Comparison of ENCODE assay signal across 19 cellular contexts in the genomic region with DNA sequence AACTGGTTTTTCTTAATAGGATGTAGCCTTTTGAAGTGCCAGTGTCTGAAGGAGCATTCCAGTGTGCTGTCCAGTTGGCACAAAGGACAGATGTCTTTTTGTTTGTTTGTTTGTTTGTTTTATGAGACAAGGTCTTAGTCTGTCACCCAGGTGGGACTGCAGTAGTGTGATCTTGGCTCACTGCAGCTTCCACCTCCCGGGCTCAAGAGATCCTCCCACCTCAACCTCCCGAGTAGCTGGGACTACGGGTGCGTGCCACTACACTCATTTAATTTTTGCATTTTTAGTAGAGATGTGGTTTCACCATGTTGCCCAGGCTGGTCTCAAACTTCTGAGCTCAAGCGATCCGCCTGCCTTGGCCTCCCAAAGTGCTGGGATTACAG. TPM values are rescaled to one million over a fixed set of nuclear protein-coding genes. Genes with fewer than 3 reads are reported as not detected.
DNase-seq lines count a peak whose midpoint lies in the region; ATAC-seq and TF ChIP-seq lines count a peak whose summit lies in the region.
"Had no signal": no experiment of that assay in that cellular context is flagged by ENCODE, and none has a peak within 500 bp of the region (broad histone marks: within the 10 kb centered on the region; RNA-seq: fewer than 3 reads in every experiment).

No MANE protein-coding gene starts in this region.

- H3K4me1 ChIP-seq in mammary epithelial cell (ENCODE audit: insufficient read depth, low read length) (peaks cover 30% of the 10 kb centered on the region), breast epithelium (no peaks in the 10 kb centered on the region), PC-9 (replicated peaks; ENCODE audit: insufficient read depth) (peaks cover 80% of the 10 kb centered on the region), hepatocyte (ENCODE audit: insufficient read depth) (peaks cover 36% of the 10 kb centered on the region), gastrocnemius medialis (peaks cover 36 to 74% of the 10 kb centered on the region in 2 donors)

- 98% methylated on average over 6 of the region's 6 CpGs for WGBS in mammary epithelial cell (ENCODE audit: low coverage, missing lambda C conversion rate)
- 94% methylated on average over 6 of the region's 6 CpGs for WGBS in hepatocyte (ENCODE audit: low lambda C conversion rate, missing lambda C conversion rate)

- H2AFZ ChIP-seq in mammary epithelial cell (ENCODE audit: low read depth, low read length) (no peak overlapping the region), PC-9 (no peak overlapping the region), hepatocyte (no peak overlapping the region)

- DNase-seq in mammary epithelial cell (no peak), breast epithelium (ENCODE audit: low spot score in 2 of 2) (no peak), PC-9 (no peak), hepatocyte (ENCODE audit: low spot score) (no peak), gastrocnemius medialis (no peak), NAMALWA (ENCODE audit: low spot score) (no peak), superior temporal gyrus (ENCODE audit: extremely low spot score) (no peak), iPS-NIHi11 (ENCODE audit: low spot score) (no peak)
- DNase-seq: DMS79; Karpas-422; NCI-H1092; NCI-H2081; NCI-H2171 treated with DMSO at 0.1 percent for 48 hours; NCI-H446 treated with DMSO at 0.1 percent for 48 hours; NK-92 treated with Interleukin-12 subunit alpha and Interleukin-12 subunit beta, amount 100 ng/mL, for 24 hours; SHP77 had no signal

- H3K27me3 ChIP-seq in mammary epithelial cell (ENCODE audit: insufficient read depth, low read length) = no peaks in the 10 kb centered on the region
- no peaks in the 10 kb centered on the region for H3K27me3 ChIP-seq in breast epithelium
- no peaks in the 10 kb centered on the region for H3K27me3 ChIP-seq in PC-9 (ENCODE audit: insufficient read depth, low read depth)
- no peaks in the 10 kb centered on the region for H3K27me3 ChIP-seq in hepatocyte
- H3K27me3 ChIP-seq in gastrocnemius medialis = no peaks in the 10 kb centered on the region
- H3K27me3 ChIP-seq: BLaER1 treated with 17β-estradiol and CSF1 and Interleukin-3, amounts not matched to agents 10 nM and 100 nM had no signal

- no peak for ATAC-seq in gastrocnemius medialis

- H3K36me3 ChIP-seq in mammary epithelial cell (ENCODE audit: insufficient read depth, low read length) (no peaks in the 10 kb centered on the region), breast epithelium (no peaks in the 10 kb centered on the region), PC-9 (ENCODE audit: low read depth) (no peaks in the 10 kb centered on the region), hepatocyte (replicated peaks; ENCODE audit: insufficient read depth, low read depth) (no peaks in the 10 kb centered on the region), gastrocnemius medialis (no peaks in the 10 kb centered on the region)

- in situ Hi-C loops in mammary epithelial cell (cut with MboI; ENCODE audit: low sequenced_read_pairs in 2 of 2) (no loop called here), gastrocnemius medialis (cut with MboI; ENCODE audit: low sequenced_read_pairs in 4 of 4) (no loop called here)

- H3K9ac ChIP-seq in mammary epithelial cell (ENCODE audit: insufficient read depth, low read length) = no peak overlapping the region
- H3K9ac ChIP-seq: BLaER1 treated with 17β-estradiol and CSF1 and Interleukin-3, amounts not matched to agents 10 nM and 100 nM had no signal

- TF ChIP-seq POLR2A in breast epithelium (IDR thresholded peaks at IDR 0.05) (no peak), gastrocnemius medialis (IDR thresholded peaks at IDR 0.05) (no peak)

- intact Hi-C loops in mammary epithelial cell (cut with micrococcal nuclease) = no loop called here
- intact Hi-C loops in breast epithelium (cut with DNase I; ENCODE audit: low total_unique reads) = no loop called here
- intact Hi-C loops in PC-9 (cut with micrococcal nuclease; ENCODE audit: unreplicated experiment) = no loop called here
- intact Hi-C loops in gastrocnemius medialis (cut with DNase I; ENCODE audit: low total_unique reads) = no loop called here

- POLR2A ChIA-PET in PC-9 (lab: Charles Lee; ENCODE audit: unreplicated experiment) = interaction anchor here (0.7 to 1.2 kb wide), 2 partner anchors 28 to 566 kb away, joined by 4 read pairs; partner anchors contain the start of gene CDS2

- no peaks in the 10 kb centered on the region for H3K9me2 ChIP-seq in PC-9 (ENCODE audit: insufficient read depth)
- no peaks in the 10 kb centered on the region for H3K9me2 ChIP-seq in hepatocyte (replicated peaks; ENCODE audit: insufficient read depth)

- H3K27ac ChIP-seq in mammary epithelial cell (ENCODE audit: insufficient read depth, low read depth, low read length) (peak overlapping the region; percentile 53), breast epithelium (no peak overlapping the region), PC-9 (peak overlapping the region; percentile 98), hepatocyte (peak overlapping the region; percentile 89), gastrocnemius medialis (peak overlapping the region; percentile 84 to 89 (median 87))
- H3K27ac ChIP-seq: BLaER1 treated with 17β-estradiol and CSF1 and Interleukin-3, amounts not matched to agents 10 nM and 100 nM; HL-60; SK-N-MC had no signal

- peaks cover 72% of the 10 kb centered on the region for H3K79me2 ChIP-seq in mammary epithelial cell (ENCODE audit: insufficient read depth, low read length)
- peaks cover 77% of the 10 kb centered on the region for H3K79me2 ChIP-seq in PC-9 (ENCODE audit: low read depth)
- peaks cover 81% of the 10 kb centered on the region for H3K79me2 ChIP-seq in hepatocyte

- TF ChIP-seq CTCF in mammary epithelial cell (conservative IDR thresholded peaks at IDR 0.05 in 1 of 2, IDR thresholded peaks at IDR 0.05 in 1 of 2; ENCODE audit: extremely low read depth in 1 of 2, insufficient read depth in 1 of 2, low read depth in 1 of 2, low read length in 2 of 2) (no peak), breast epithelium (IDR thresholded peaks at IDR 0.05) (no peak), PC-9 (conservative IDR thresholded peaks at IDR 0.05) (no peak), hepatocyte (IDR thresholded peaks at IDR 0.05; ENCODE audit: poor library complexity) (no peak), gastrocnemius medialis (IDR thresholded peaks at IDR 0.05 in 4 of 5, conservative IDR thresholded peaks at IDR 0.05 in 1 of 5) (no peak)

- BruUV-seq in mammary epithelial cell (replicated peaks; lab: Mats Ljungman, UMichigan) = no TSS peak
- no TSS peak for BruUV-seq in PC-9 (replicated peaks; lab: Mats Ljungman, UMichigan)

- H4K20me1 ChIP-seq in mammary epithelial cell (ENCODE audit: insufficient read depth, low read length) (no peaks in the 10 kb centered on the region), PC-9 (ENCODE audit: insufficient read depth) (no peaks in the 10 kb centered on the region), hepatocyte (ENCODE audit: insufficient read depth, poor library complexity, severe bottlenecking) (peaks cover 4% of the 10 kb centered on the region)

- H3F3A ChIP-seq in PC-9 (ENCODE audit: insufficient read depth, low read depth) = peaks cover 53% of the 10 kb centered on the region

- CTCF ChIA-PET in mammary epithelial cell (lab: Charles Lee; ENCODE audit: low non-redundant PET) (no interaction called here), PC-9 (lab: Charles Lee) (interaction anchor here (1.5 kb wide), 1 partner anchor 28 kb away, joined by 16 read pairs; the partner anchor contains the start of gene CDS2)

- H3K4me2 ChIP-seq in mammary epithelial cell (ENCODE audit: insufficient read depth, low read depth, low read length) (peak overlapping the region; percentile 49), PC-9 (peak overlapping the region; percentile 61), hepatocyte (no peak overlapping the region)
- H3K4me2 ChIP-seq: BLaER1 treated with 17β-estradiol and CSF1 and Interleukin-3, amounts not matched to agents 10 nM and 100 nM had no signal

- H3K9me3 ChIP-seq in mammary epithelial cell (replicated peaks; ENCODE audit: insufficient read depth, low read length) = no peaks in the 10 kb centered on the region
- no peaks in the 10 kb centered on the region for H3K9me3 ChIP-seq in breast epithelium
- H3K9me3 ChIP-seq in PC-9 (ENCODE audit: insufficient read depth, low read depth) = no peaks in the 10 kb centered on the region
- H3K9me3 ChIP-seq in hepatocyte (ENCODE audit: low read depth) = no peaks in the 10 kb centered on the region
- no peaks in the 10 kb centered on the region for H3K9me3 ChIP-seq in gastrocnemius medialis

- dilution Hi-C loops in mammary epithelial cell (cut with HindIII; ENCODE audit: low sequenced_read_pairs) = no loop called here

- H3K4me3 ChIP-seq in mammary epithelial cell (replicated peaks in 1 of 3; ENCODE audit: insufficient read depth in 1 of 3, low read depth in 2 of 3, low read length in 3 of 3) (no peak overlapping the region), breast epithelium (no peak overlapping the region), PC-9 (peak overlapping the region; percentile 13; the same call in 1 of the 2 replicates), hepatocyte (no peak overlapping the region), gastrocnemius medialis (no peak overlapping the region)
- H3K4me3 ChIP-seq: BLaER1 treated with 17β-estradiol and CSF1 and Interleukin-3, amounts not matched to agents 10 nM and 100 nM; SK-N-MC had no signal

RNA-seq across cellular contexts. Expression of gene CDS2, which starts 27.7 kb away (rescaled TPM):
- total RNA-seq in mammary epithelial cell (10 to 100 TPM; 37.6 to 63.8 TPM), breast epithelium (10 to 100 TPM; 29.2 to 42.9 (median 37.6) TPM), PC-9 (2021) (37.0 and 42.8 TPM in 2 replicates), hepatocyte (27.0 and 32.3 TPM in 2 replicates), gastrocnemius medialis (10 to 100 TPM in 3 of 4 donors, 1 to 10 TPM in 1; 9.0 to 18.5 (median 14.5) TPM)
- polyA plus RNA-seq in mammary epithelial cell (22.5 TPM), hepatocyte (36.6 and 48.9 TPM in 2 replicates)
- polyA minus RNA-seq in mammary epithelial cell = 203 TPM

RNA-seq across cellular contexts. Expression of gene PCNA, which starts 34.8 kb away (rescaled TPM):
- total RNA-seq in mammary epithelial cell (100 to 1,000 TPM in 1 of 2 donors, 10 to 100 TPM in 1; 77.7 to 145 TPM), breast epithelium (10 to 100 TPM; 32.3 to 62.9 (median 55.4) TPM), PC-9 (2021) (164 and 207 TPM in 2 replicates), hepatocyte (83.3 and 85.6 TPM in 2 replicates), gastrocnemius medialis (10 to 100 TPM; 19.1 to 40.0 (median 25.4) TPM)
- polyA plus RNA-seq in mammary epithelial cell (412 TPM), hepatocyte (38.0 and 47.2 TPM in 2 replicates)
- 167 TPM for polyA minus RNA-seq in mammary epithelial cell

RNA-seq across cellular contexts. Expression of gene TMEM230, which starts 41.7 kb away (rescaled TPM):
- total RNA-seq in mammary epithelial cell (10 to 100 TPM; 48.5 to 52.5 TPM), breast epithelium (100 to 1,000 TPM in 1 of 3 donors, 10 to 100 TPM in 2; 79.6 to 107 (median 88.0) TPM), PC-9 (2021) (73.1 and 94.3 TPM in 2 replicates), hepatocyte (116 and 117 TPM in 2 replicates), gastrocnemius medialis (10 to 100 TPM; 59.6 to 87.5 (median 76.3) TPM)
- polyA plus RNA-seq in mammary epithelial cell (58.5 TPM), hepatocyte (130 and 136 TPM in 2 replicates)
- 27.3 TPM for polyA minus RNA-seq in mammary epithelial cell

Comparison
In these comparisons a context has a peak if more than half of its experiments do, and no peak if none do; other contexts are left out.
1. H3K27ac ChIP-seq: peak in mammary epithelial cell (single experiment), PC-9 (single experiment), hepatocyte (single experiment) and gastrocnemius medialis (4 of 4); none in breast epithelium (0 of 2).